Comparison of ENCODE assay signal across 14 cellular contexts in the genomic region with DNA sequence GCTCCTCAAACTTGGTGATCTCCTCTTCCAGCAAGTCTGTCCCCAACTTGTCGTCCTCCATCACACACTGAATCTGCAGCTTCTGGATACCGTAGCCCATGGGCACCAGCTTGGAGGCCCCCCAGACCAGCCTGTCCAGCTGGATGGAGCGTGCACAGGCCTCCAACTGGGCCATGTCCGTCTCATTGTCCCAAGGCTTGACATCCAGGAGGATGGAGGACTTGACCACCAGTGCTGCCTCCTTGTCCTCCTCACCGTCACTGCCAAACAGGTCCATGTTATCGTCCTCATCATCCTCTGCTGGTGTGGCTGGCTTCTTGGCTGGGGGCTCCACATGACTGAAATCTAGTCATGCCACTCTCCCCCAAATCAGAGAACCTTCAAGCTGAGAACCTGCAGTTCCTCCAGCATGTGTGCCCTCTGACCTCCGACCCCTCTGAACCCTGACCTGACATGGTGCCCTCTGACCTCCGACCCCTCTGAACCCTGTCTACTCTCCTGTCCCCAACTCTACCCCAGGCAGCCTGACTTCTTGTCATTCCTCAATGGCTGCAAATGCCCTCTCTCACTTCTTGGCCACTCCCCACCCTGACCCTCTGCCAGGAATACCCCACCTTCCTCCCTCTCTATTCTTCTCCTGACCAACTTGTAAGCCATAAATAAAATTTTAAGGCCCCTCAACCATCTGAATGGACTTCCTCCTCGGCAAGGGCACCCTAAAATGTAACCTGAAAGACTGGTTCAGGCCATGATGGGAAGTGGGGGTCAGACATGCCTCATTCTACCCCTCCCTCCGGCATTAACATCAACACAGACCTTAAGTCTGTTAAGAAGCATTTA.
"Had no signal": no experiment of that assay in that cellular context is flagged by ENCODE, and none has a peak within 500 bp of the region (broad histone marks: within the 10 kb centered on the region; RNA-seq: fewer than 3 reads in every experiment).

No MANE protein-coding gene starts in this region.

- H3K9me3 ChIP-seq: colonic mucosa, gastrocnemius medialis, lower lobe of right lung, psoas muscle, vagina had no signal

- H3K4me1 ChIP-seq: colonic mucosa, gastrocnemius medialis, lower lobe of right lung, psoas muscle, vagina had no signal

- H3K27me3 ChIP-seq: colonic mucosa, vagina had no signal

- H3K27ac ChIP-seq: colonic mucosa, gastrocnemius medialis, lower lobe of right lung, psoas muscle, vagina had no signal

- DNase-seq: activated B cell treated with CpG ODN at 0.5 μM for 24 hours; activated CD4-positive, alpha-beta T cell treated with anti-CD3 and anti-CD28 coated beads, Interleukin-2, amount 10 ng/mL, durations not matched to agents 24 days and 14 days; activated naive CD4-positive, alpha-beta T cell treated with anti-CD3 and anti-CD28 coated beads for 36 hours; caudate nucleus; colonic mucosa; effector CD4-positive, alpha-beta T cell; gastrocnemius medialis; lower lobe of right lung; naive thymus-derived CD4-positive, alpha-beta T cell; psoas muscle; stimulated activated CD4-positive, alpha-beta T cell treated with anti-CD3 and anti-CD28 coated beads, Interleukin-2, amount 100 ng/mL, for 48 hours; stimulated activated naive CD4-positive, alpha-beta T cell treated with Interleukin-2 at 50 U/mL for 16 hours; T-helper 2 cell had no signal

- H3K36me3 ChIP-seq: colonic mucosa, gastrocnemius medialis, lower lobe of right lung, vagina had no signal

- ATAC-seq: gastrocnemius medialis; lower lobe of right lung; naive thymus-derived CD4-positive, alpha-beta T cell; psoas muscle had no signal

- H3K4me3 ChIP-seq: colonic mucosa, gastrocnemius medialis, lower lobe of right lung, psoas muscle, vagina had no signal
